Comparison of ENCODE assay signal across 12 cellular contexts in the genomic region with DNA sequence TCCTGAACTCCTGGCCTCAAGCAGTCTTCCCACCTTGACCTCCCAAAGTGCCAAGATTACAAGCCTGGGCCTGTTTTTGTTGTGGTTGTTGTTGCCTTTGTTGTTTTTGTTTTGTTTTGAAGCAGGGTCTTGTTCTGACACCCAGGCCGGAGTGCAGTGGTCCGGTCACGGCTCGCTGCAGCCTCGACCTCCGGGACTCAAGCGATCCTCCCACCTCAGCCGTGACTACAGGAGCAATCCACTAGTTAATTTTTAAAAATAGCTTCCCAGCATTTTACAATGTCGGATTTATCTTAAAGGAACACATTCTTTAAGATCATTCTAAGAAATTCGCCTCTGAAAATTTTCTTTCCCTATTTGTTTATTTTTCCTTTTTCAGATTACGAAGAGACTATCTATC. TPM values are rescaled to one million over a fixed set of nuclear protein-coding genes. Genes with fewer than 3 reads are reported as not detected.
DNase-seq lines count a peak whose midpoint lies in the region; ATAC-seq and TF ChIP-seq lines count a peak whose summit lies in the region.
"Had no signal": no experiment of that assay in that cellular context is flagged by ENCODE, and none has a peak within 500 bp of the region (broad histone marks: within the 10 kb centered on the region; RNA-seq: fewer than 3 reads in every experiment).

No MANE protein-coding gene starts in this region.

- peaks cover 40 to 63% (median 57%) of the 10 kb centered on the region in 3 donors for H3K4me1 Mint-ChIP-seq in CD8-positive, alpha-beta memory T cell
- peaks cover 62 to 69% (median 65%) of the 10 kb centered on the region in 3 donors for H3K4me1 Mint-ChIP-seq in T-cell

- no peak overlapping the region for H3K27ac ChIP-seq in CD8-positive, alpha-beta memory T cell (ENCODE audit: low read depth, low read length)
- H3K27ac ChIP-seq in esophagus squamous epithelium (peak overlapping the region; percentile 90 to 97 (median 93)), skeletal muscle tissue (ENCODE audit: low read depth, low read length) (peak overlapping the region; percentile 58)
- H3K27ac ChIP-seq: foreskin keratinocyte had no signal

- no peaks in the 10 kb centered on the region for H3K9me3 ChIP-seq in CD8-positive, alpha-beta memory T cell (ENCODE audit: low read length)
- H3K9me3 ChIP-seq in esophagus squamous epithelium (no peaks in the 10 kb centered on the region), skeletal muscle tissue (ENCODE audit: control insufficient read depth in 3 of 3, low read length in 3 of 3) (no peaks in the 10 kb centered on the region)
- H3K9me3 ChIP-seq: tibial nerve had no signal

- H3K4me3 ChIP-seq in CD8-positive, alpha-beta memory T cell (ENCODE audit: low read length), result no peak overlapping the region
- H3K4me3 ChIP-seq in esophagus squamous epithelium (no peak overlapping the region), skeletal muscle tissue (ENCODE audit: low read length in 3 of 3) (no peak overlapping the region)
- H3K4me3 ChIP-seq: cardiac muscle cell, tibial nerve had no signal

- POLR2A ChIA-PET in CD8-positive, alpha-beta memory T cell (lab: Charles Lee), result interaction anchor here (0.9 kb wide), 1 partner anchor 106 kb away, joined by 3 read pairs; no protein-coding TSS in a partner anchor
- POLR2A ChIA-PET in T-cell (lab: Charles Lee), result interaction anchor here in 1 of 2 donors (0.6 kb wide), 1 partner anchor 26 kb away, joined by 4 read pairs; no protein-coding TSS in a partner anchor

- ATAC-seq in T-cell (replicated peaks in 1 of 4), result no peak
- ATAC-seq: foreskin keratinocyte had no signal

- peaks cover 0 to 30% (median 7%) of the 10 kb centered on the region in 3 donors for H3K36me3 Mint-ChIP-seq in CD8-positive, alpha-beta memory T cell
- H3K36me3 Mint-ChIP-seq in T-cell, result peaks cover 15% of the 10 kb centered on the region

- WGBS in esophagus squamous epithelium, 2 donors, result 74 to 84% methylated on average over 11 of the region's 11 CpGs

- TF ChIP-seq CTCF in esophagus squamous epithelium (IDR thresholded peaks at IDR 0.05), result no peak

- H3K9ac ChIP-seq in skeletal muscle tissue (ENCODE audit: low read depth in 1 of 3, low read length in 3 of 3), result peak overlapping the region in 1 of 3 donors; percentile 2

- DNase-seq in CD8-positive, alpha-beta memory T cell, result no peak
- DNase-seq in T-cell, result no peak
- no peak for DNase-seq in esophagus squamous epithelium (lab: John Stamatoyannopoulos, UW)
- DNase-seq in HCEC 1CT, result no peak
- no peak for DNase-seq in stimulated activated CD4-positive, alpha-beta T cell treated with anti-CD3 and anti-CD28 coated beads, Interleukin-4, amount 100 ng/mL, for 4 hours
- no peak for DNase-seq in D341Med (ENCODE audit: low spot score)
- DNase-seq: activated CD4-positive, alpha-beta T cell treated with anti-CD3 and anti-CD28 coated beads for 48 hours; foreskin keratinocyte; NCI-H2107 had no signal

- TF ChIP-seq POLR2A in esophagus squamous epithelium (IDR thresholded peaks at IDR 0.05), result no peak

- H3K9me3 Mint-ChIP-seq in CD8-positive, alpha-beta memory T cell, result no peaks in the 10 kb centered on the region
- no peaks in the 10 kb centered on the region for H3K9me3 Mint-ChIP-seq in T-cell

- intact Hi-C loops in esophagus squamous epithelium (cut with DNase I), result no loop called here

- peak overlapping the region in 4 of 7 donors; percentile 0 to 76 (median 22) for H3K4me3 Mint-ChIP-seq in CD8-positive, alpha-beta memory T cell
- H3K4me3 Mint-ChIP-seq in T-cell, result peak overlapping the region; percentile 6 to 89 (median 15)

- CTCF ChIA-PET in CD8-positive, alpha-beta memory T cell (lab: Charles Lee), result interaction anchor here (1.8 kb wide), 1 partner anchor 8 kb away, joined by 5 read pairs; no protein-coding TSS in a partner anchor
- CTCF ChIA-PET in T-cell (lab: Charles Lee), result no interaction called here

- H3K27ac Mint-ChIP-seq in CD8-positive, alpha-beta memory T cell, result peak overlapping the region in 7 of 8 donors; percentile 52 to 91 (median 85)
- H3K27ac Mint-ChIP-seq in T-cell, result peak overlapping the region; percentile 89 to 98

- no peaks in the 10 kb centered on the region for H3K27me3 Mint-ChIP-seq in CD8-positive, alpha-beta memory T cell
- no peaks in the 10 kb centered on the region for H3K27me3 Mint-ChIP-seq in T-cell

- no peaks in the 10 kb centered on the region for H3K27me3 ChIP-seq in CD8-positive, alpha-beta memory T cell (ENCODE audit: insufficient read depth, low read length, poor library complexity, severe bottlenecking)
- H3K27me3 ChIP-seq in esophagus squamous epithelium (no peaks in the 10 kb centered on the region), skeletal muscle tissue (ENCODE audit: control insufficient read depth in 3 of 3, insufficient read depth in 3 of 3, low read length in 3 of 3) (no peaks in the 10 kb centered on the region)
- H3K27me3 ChIP-seq: cardiac muscle cell, foreskin keratinocyte, tibial nerve had no signal

- no peaks in the 10 kb centered on the region for H3K36me3 ChIP-seq in CD8-positive, alpha-beta memory T cell (ENCODE audit: insufficient read depth, low read length)
- H3K36me3 ChIP-seq in esophagus squamous epithelium (peaks cover 1 to 63% (median 6%) of the 10 kb centered on the region in 3 donors), skeletal muscle tissue (ENCODE audit: control insufficient read depth in 3 of 3, insufficient read depth in 3 of 3, low read length in 3 of 3) (peaks cover 5 to 8% (median 8%) of the 10 kb centered on the region in 3 donors)
- H3K36me3 ChIP-seq: cardiac muscle cell had no signal

- H3K4me1 ChIP-seq in CD8-positive, alpha-beta memory T cell (ENCODE audit: insufficient read depth, low read length), result peaks cover 41% of the 10 kb centered on the region
- H3K4me1 ChIP-seq in esophagus squamous epithelium (peaks cover 36 to 71% (median 39%) of the 10 kb centered on the region in 3 donors), skeletal muscle tissue (ENCODE audit: control insufficient read depth in 3 of 3, insufficient read depth in 3 of 3, low read length in 3 of 3) (peaks cover 29 to 38% (median 34%) of the 10 kb centered on the region in 3 donors)

RNA-seq across cellular contexts. Expression of gene AP5Z1, which starts 27.7 kb away (rescaled TPM):
- total RNA-seq in CD8-positive, alpha-beta memory T cell, result 10 to 100 TPM; 47.8 to 49.8 TPM
- polyA plus RNA-seq in CD8-positive, alpha-beta memory T cell, result 38.9 TPM
- 100 to 1,000 TPM in 4 of 5 donors, 10 to 100 TPM in 1; 93.6 to 126 (median 110) TPM for total RNA-seq in T-cell
- total RNA-seq in esophagus squamous epithelium, result 10 to 100 TPM; 11.2 to 32.8 (median 23.8) TPM
- 13.6 TPM for total RNA-seq in skeletal muscle tissue
